In genomic region chr2:19868705-19869550, GRCh38 we compare ENCODE assay signal across 9 cellular contexts. TPM values are rescaled to one million over a fixed set of nuclear protein-coding genes. Genes with fewer than 3 reads are reported as not detected.
DNase-seq lines count a peak whose midpoint lies in the region; ATAC-seq lines count a peak whose summit lies in the region.
"Had no signal": no experiment of that assay in that cellular context is flagged by ENCODE, and none has a peak within 500 bp of the region (broad histone marks: within the 10 kb centered on the region; RNA-seq: fewer than 3 reads in every experiment).

No MANE protein-coding gene starts in this region.

- H3K9ac ChIP-seq in mucosa of rectum (ENCODE audit: low read depth in 1 of 2, low read length in 2 of 2), result peak overlapping the region; percentile 5 to 18

- H3K36me3 ChIP-seq in mucosa of rectum (ENCODE audit: control insufficient read depth in 2 of 2, insufficient read depth in 2 of 2, low read length in 2 of 2), result no peaks in the 10 kb centered on the region

- H3K27ac ChIP-seq in mucosa of rectum (ENCODE audit: low read depth in 2 of 2, low read length in 2 of 2), result no peak overlapping the region
- H3K27ac ChIP-seq: C4-2B had no signal

- peak; percentile 68 for ATAC-seq in HG03196 (IDR thresholded peaks at IDR 0.05; ENCODE audit: unreplicated experiment)

- peak; percentile 32 for DNase-seq in NCI-H748 (lab: John Stamatoyannopoulos, UW; ENCODE audit: unreplicated experiment)
- DNase-seq in NCI-H748 treated with DMSO at 0.1 percent for 48 hours (lab: John Stamatoyannopoulos, UW), result no peak
- peak; percentile 57 to 64 for DNase-seq in activated CD4-positive, alpha-beta T cell treated with anti-CD3 and anti-CD28 coated beads for 4 hours
- peak; percentile 71 for DNase-seq in ecto neural progenitor cell (ENCODE audit: low spot score)
- peak; percentile 26 to 53 for DNase-seq in stimulated activated CD8-positive, alpha-beta memory T cell treated with anti-CD3 and anti-CD28 coated beads, Interleukin-7, amount 100 ng/mL, for 4 hours (ENCODE audit: low read depth in 2 of 2)
- DNase-seq in mesenteric fat pad (ENCODE audit: low spot score), result no peak

- H3K4me1 ChIP-seq in mucosa of rectum (ENCODE audit: control insufficient read depth in 2 of 2, insufficient read depth in 2 of 2, low read length in 2 of 2), result peaks cover 3 to 4% of the 10 kb centered on the region in 2 donors

- no peaks in the 10 kb centered on the region for H3K27me3 ChIP-seq in mucosa of rectum (ENCODE audit: control insufficient read depth in 2 of 2, insufficient read depth in 2 of 2, low read length in 2 of 2)

- peak overlapping the region; percentile 64 to 69 for H3K4me3 ChIP-seq in mucosa of rectum (ENCODE audit: low read length in 2 of 2)

- H3K9me3 ChIP-seq in mucosa of rectum (ENCODE audit: control insufficient read depth in 2 of 2, low read length in 2 of 2), result no peaks in the 10 kb centered on the region

RNA-seq across cellular contexts. Expression of gene TTC32, which starts 32.9 kb away (rescaled TPM):
- total RNA-seq in mesenteric fat pad, result 8.6 TPM

Comparison
In these comparisons a context has a peak if more than half of its experiments do, and no peak if none do; other contexts are left out.
1. DNase-seq: peak in NCI-H748 (single experiment), activated CD4-positive, alpha-beta T cell treated with anti-CD3 and anti-CD28 coated beads for 4 hours (2 of 2), ecto neural progenitor cell (single experiment) and stimulated activated CD8-positive, alpha-beta memory T cell treated with anti-CD3 and anti-CD28 coated beads, Interleukin-7, amount 100 ng/mL, for 4 hours (2 of 2); none in NCI-H748 treated with DMSO at 0.1 percent for 48 hours (single experiment) and mesenteric fat pad (single experiment).